ENCODE assay signal across 10 cellular contexts in genomic region chr3:153209596-153209995, GRCh38. TPM values are rescaled to one million over a fixed set of nuclear protein-coding genes. Genes with fewer than 3 reads are reported as not detected.
DNase-seq lines count a peak whose midpoint lies in the region; ATAC-seq and TF ChIP-seq lines count a peak whose summit lies in the region.
"Had no signal": no experiment of that assay in that cellular context is flagged by ENCODE, and none has a peak within 500 bp of the region (broad histone marks: within the 10 kb centered on the region; RNA-seq: fewer than 3 reads in every experiment).

No MANE protein-coding gene starts in this region.

- H3K9me3 ChIP-seq in HEK293 (ENCODE audit: control insufficient read depth, insufficient read depth, low read depth, low read length) (no peaks in the 10 kb centered on the region), SJCRH30 (replicated peaks) (no peaks in the 10 kb centered on the region), psoas muscle (no peaks in the 10 kb centered on the region)
- H3K9me3 ChIP-seq: Peyer's patch had no signal

- H3K27ac ChIP-seq in HEK293 (ENCODE audit: extremely low read depth, low read depth, low read length): no peak overlapping the region
- no peak overlapping the region for H3K27ac ChIP-seq in SJCRH30
- no peak overlapping the region for H3K27ac ChIP-seq in psoas muscle
- H3K27ac ChIP-seq: Peyer's patch had no signal

- no peak overlapping the region for H3K4me3 ChIP-seq in HEK293 (ENCODE audit: low read depth, low read length)
- H3K4me3 ChIP-seq in SJCRH30: no peak overlapping the region
- H3K4me3 ChIP-seq in foreskin fibroblast (ENCODE audit: low read depth in 1 of 2, low read length in 2 of 2): no peak overlapping the region
- no peak overlapping the region for H3K4me3 ChIP-seq in psoas muscle
- H3K4me3 ChIP-seq: Peyer's patch had no signal

- no peaks in the 10 kb centered on the region for H3K27me3 ChIP-seq in SJCRH30
- no peaks in the 10 kb centered on the region for H3K27me3 ChIP-seq in psoas muscle (ENCODE audit: insufficient read depth in 3 of 3, low read length in 2 of 3)
- H3K27me3 ChIP-seq: Peyer's patch had no signal

- WGBS in psoas muscle, 3 donors: 50 to 54% (median 53%) methylated on average over 8 of the region's 8 CpGs

- DNase-seq in SJCRH30 (peak; percentile 9 to 17), foreskin fibroblast (peak; percentile 85 to 89), psoas muscle (peak; percentile 18 to 56), GM10266 (ENCODE audit: extremely low spot score) (no peak)
- DNase-seq: activated naive CD4-positive, alpha-beta T cell treated with Interleukin-2 at 50 U/mL for 16 hours; Peyer's patch had no signal

- no peak for TF ChIP-seq CTCF in HEK293 (tag by site-specific recombination; IDR thresholded peaks at IDR 0.05)
- TF ChIP-seq CTCF in foreskin fibroblast (IDR thresholded peaks at IDR 0.05; ENCODE audit: low read depth, low read length): no peak
- no peak for TF ChIP-seq CTCF in psoas muscle (IDR thresholded peaks at IDR 0.05)
- TF ChIP-seq CTCF in GM10266 (IDR thresholded peaks at IDR 0.05; ENCODE audit: control insufficient read depth, insufficient read depth, low read depth, missing control alignments): no peak

- POLR2A ChIA-PET in HEK293 (lab: Yijun Ruan, JAX): no interaction called here

- ATAC-seq in psoas muscle: peak in 2 of 4 donors; percentile 26 to 42
- no peak for ATAC-seq in HG02981 (IDR thresholded peaks at IDR 0.05; ENCODE audit: unreplicated experiment)
- ATAC-seq in GM19463 (IDR thresholded peaks at IDR 0.05; ENCODE audit: unreplicated experiment): no peak
- no peak for ATAC-seq in HG02623 (IDR thresholded peaks at IDR 0.05; ENCODE audit: unreplicated experiment)

- CTCF ChIA-PET in HEK293 (lab: Yijun Ruan, JAX): no interaction called here

- H3K36me3 ChIP-seq in HEK293 (ENCODE audit: control insufficient read depth in 2 of 2, insufficient read depth in 1 of 2, low read length in 2 of 2): no peaks in the 10 kb centered on the region
- no peaks in the 10 kb centered on the region for H3K36me3 ChIP-seq in SJCRH30
- H3K36me3 ChIP-seq in psoas muscle (ENCODE audit: insufficient read depth in 1 of 2, low read depth in 1 of 2): no peaks in the 10 kb centered on the region
- H3K36me3 ChIP-seq: Peyer's patch had no signal

- H3K4me1 ChIP-seq in HEK293 (ENCODE audit: control insufficient read depth, insufficient read depth, low read length) (no peaks in the 10 kb centered on the region), SJCRH30 (no peaks in the 10 kb centered on the region), psoas muscle (no peaks in the 10 kb centered on the region)
- H3K4me1 ChIP-seq: Peyer's patch had no signal

- intact Hi-C loops in psoas muscle (cut with DNase I): no loop called here

TF ChIP-seq in HEK293, 187 proteins besides CTCF, POLR2A, EP300 and RAD21:
- TF ChIP-seq ZIC2 (tag by site-specific recombination; IDR thresholded peaks at IDR 0.05) (peak; percentile 41; the same call in 1 of the 2 replicates), ZNF280C (tag by site-specific recombination; IDR thresholded peaks at IDR 0.05) (no peak)

RNA-seq across cellular contexts. Expression of gene RAP2B, which starts 47.6 kb away (rescaled TPM):
- total RNA-seq in SJCRH30 (2014; rRNA removed; shearing (Covaris generic)): 13.7 and 13.9 TPM in 2 replicates
- total RNA-seq in psoas muscle: 1 to 10 TPM; 1.8 to 3.2 (median 2.7) TPM
- 1 to 10 TPM in 2 of 3 donors, under 1 TPM in 1; 0.49 to 1.5 (median 1.4) TPM for polyA plus RNA-seq in psoas muscle
